In genomic region chr18:7102131-7102530, GRCh38 we compare ENCODE assay signal across 22 cellular contexts. TPM values are rescaled to one million over a fixed set of nuclear protein-coding genes. Genes with fewer than 3 reads are reported as not detected.
"Had no signal": no experiment of that assay in that cellular context is flagged by ENCODE, and none has a peak within 500 bp of the region (broad histone marks: within the 10 kb centered on the region; RNA-seq: fewer than 3 reads in every experiment).

No MANE protein-coding gene starts in this region.

- H2AFZ ChIP-seq: parathyroid adenoma had no signal

- H3K79me2 ChIP-seq: parathyroid adenoma had no signal

- H3K27ac ChIP-seq: dorsolateral prefrontal cortex, esophagus muscularis mucosa, lower lobe of right lung, neutrophil, parathyroid adenoma, prostate gland, right atrium auricular region, sigmoid colon, stomach, thyroid gland had no signal

- H3K4me3 ChIP-seq: dorsolateral prefrontal cortex, esophagus muscularis mucosa, lower lobe of right lung, mucosa of descending colon, prostate gland, right atrium auricular region, sigmoid colon, stomach, thyroid gland had no signal

- DNase-seq: dorsolateral prefrontal cortex; effector CD4-positive, alpha-beta T cell; left ventricle myocardium superior; lower lobe of right lung; mucosa of descending colon; naive B cell; sigmoid colon; stimulated activated CD4-positive, alpha-beta T cell treated with anti-CD3 and anti-CD28 coated beads, Interleukin-2, amount 100 ng/mL, for 24 hours; stimulated activated CD4-positive, alpha-beta T cell treated with anti-CD3 and anti-CD28 coated beads, Interleukin-4, amount 100 ng/mL, for 24 hours; stimulated activated naive CD4-positive, alpha-beta T cell treated with Interleukin-2 at 50 U/mL for 16 hours; stomach; thyroid gland had no signal

- H3K9me3 ChIP-seq: esophagus muscularis mucosa, lower lobe of right lung, mucosa of descending colon, neutrophil, prostate gland, right atrium auricular region, sigmoid colon, stomach, thyroid gland had no signal

- ATAC-seq: left ventricle myocardium superior; lower lobe of right lung; mucosa of descending colon; natural killer cell treated with Interleukin-12 subunit alpha and Interleukin-12 subunit beta and Interleukin-15 and Interleukin-18, amount 100 ng/mL, for 72 hours; stimulated activated effector memory CD8-positive, alpha-beta T cell treated with anti-CD3 and anti-CD28 coated beads, Interleukin-12 subunit alpha, Interleukin-12 subunit beta, amount 100 ng/mL, for 72 hours had no signal

- H3K9ac ChIP-seq: parathyroid adenoma had no signal

- H3K4me1 ChIP-seq: esophagus muscularis mucosa, lower lobe of right lung, parathyroid adenoma, prostate gland, right atrium auricular region, sigmoid colon, stomach had no signal

- FAIRE-seq: colon, frontal cortex, keratinocyte had no signal

- H3K27me3 ChIP-seq: dorsolateral prefrontal cortex, esophagus muscularis mucosa, neutrophil, right atrium auricular region, sigmoid colon, stomach, thyroid gland had no signal

- H3K36me3 ChIP-seq: esophagus muscularis mucosa, lower lobe of right lung, neutrophil, prostate gland, right atrium auricular region, sigmoid colon, stomach, thyroid gland had no signal

RNA-seq across cellular contexts. Expression of gene LAMA1, which starts 15.5 kb away (rescaled TPM):
- total RNA-seq: natural killer cell treated with Interleukin-12 subunit alpha and Interleukin-12 subunit beta and Interleukin-15 and Interleukin-18, amount 100 ng/mL, for 72 hours had no signal
